8 cellular contexts compared by ENCODE assay signal in genomic region chr20:34824026-34824860, GRCh38. TPM values are rescaled to one million over a fixed set of nuclear protein-coding genes. Genes with fewer than 3 reads are reported as not detected.
A peak's percentile ranks its signal among the peaks of the same experiment; 100 is the strongest.
DNase-seq lines count a peak whose midpoint lies in the region; ATAC-seq and TF ChIP-seq lines count a peak whose summit lies in the region.

No MANE protein-coding gene starts in this region.

- peak overlapping the region; percentile 95 for H3K27ac Mint-ChIP-seq in endothelial cell (ENCODE audit: unreplicated experiment)

- H3K4me1 Mint-ChIP-seq in endothelial cell (ENCODE audit: unreplicated experiment), result peaks cover 13% of the 10 kb centered on the region

- ATAC-seq in HG03521 (IDR thresholded peaks at IDR 0.05; ENCODE audit: unreplicated experiment), result peak; percentile 25

- TF ChIP-seq CTCF in endothelial cell (IDR thresholded peaks at IDR 0.05; ENCODE audit: unreplicated experiment), result no peak

- peaks cover 13% of the 10 kb centered on the region for H3K36me3 Mint-ChIP-seq in endothelial cell (ENCODE audit: low read depth, unreplicated experiment)

- peak; percentile 71 for DNase-seq in SIG-M5 treated with dmso at 0.1 percent for 504 hours (lab: John Stamatoyannopoulos, UW; ENCODE audit: unreplicated experiment)
- no peak for DNase-seq in SIG-M5 (lab: John Stamatoyannopoulos, UW)
- DNase-seq in NCI-H82 treated with DMSO at 0.1 percent for 48 hours (lab: John Stamatoyannopoulos, UW; ENCODE audit: unreplicated experiment), result peak; percentile 35
- peak; percentile 86 for DNase-seq in activated CD8-positive, alpha-beta memory T cell treated with anti-CD3 and anti-CD28 coated beads for 24 hours
- peak; percentile 22 for DNase-seq in endothelial cell (ENCODE audit: low spot score)
- peak; percentile 4 for DNase-seq in middle frontal gyrus (ENCODE audit: extremely low spot score, low spot score)
- DNase-seq in stimulated activated CD8-positive, alpha-beta memory T cell treated with anti-CD3 and anti-CD28 coated beads, Interleukin-4, amount 100 ng/mL, for 4 hours (ENCODE audit: low read depth in 2 of 2, low spot score in 1 of 2), result peak; percentile 56 to 57

- H3K4me3 Mint-ChIP-seq in endothelial cell (ENCODE audit: unreplicated experiment), result peak overlapping the region; percentile 99

- H3K9me3 Mint-ChIP-seq in endothelial cell (ENCODE audit: unreplicated experiment), result no peaks in the 10 kb centered on the region

- peaks cover 6% of the 10 kb centered on the region for H3K27me3 Mint-ChIP-seq in endothelial cell (ENCODE audit: unreplicated experiment)

RNA-seq across cellular contexts. Expression of gene NCOA6, which starts 1.2 kb away (rescaled TPM):
- total RNA-seq in endothelial cell (ENCODE audit: unreplicated experiment), result 22.0 TPM

RNA-seq across cellular contexts. Expression of gene GGT7, which starts 48.4 kb away (rescaled TPM):
- 20.3 TPM for total RNA-seq in endothelial cell (ENCODE audit: unreplicated experiment)

RNA-seq across cellular contexts. Expression of gene ACSS2, which starts 52.2 kb away (rescaled TPM):
- 53.2 TPM for total RNA-seq in endothelial cell (ENCODE audit: unreplicated experiment)
